7 cellular contexts compared by ENCODE assay signal in the genomic region with DNA sequence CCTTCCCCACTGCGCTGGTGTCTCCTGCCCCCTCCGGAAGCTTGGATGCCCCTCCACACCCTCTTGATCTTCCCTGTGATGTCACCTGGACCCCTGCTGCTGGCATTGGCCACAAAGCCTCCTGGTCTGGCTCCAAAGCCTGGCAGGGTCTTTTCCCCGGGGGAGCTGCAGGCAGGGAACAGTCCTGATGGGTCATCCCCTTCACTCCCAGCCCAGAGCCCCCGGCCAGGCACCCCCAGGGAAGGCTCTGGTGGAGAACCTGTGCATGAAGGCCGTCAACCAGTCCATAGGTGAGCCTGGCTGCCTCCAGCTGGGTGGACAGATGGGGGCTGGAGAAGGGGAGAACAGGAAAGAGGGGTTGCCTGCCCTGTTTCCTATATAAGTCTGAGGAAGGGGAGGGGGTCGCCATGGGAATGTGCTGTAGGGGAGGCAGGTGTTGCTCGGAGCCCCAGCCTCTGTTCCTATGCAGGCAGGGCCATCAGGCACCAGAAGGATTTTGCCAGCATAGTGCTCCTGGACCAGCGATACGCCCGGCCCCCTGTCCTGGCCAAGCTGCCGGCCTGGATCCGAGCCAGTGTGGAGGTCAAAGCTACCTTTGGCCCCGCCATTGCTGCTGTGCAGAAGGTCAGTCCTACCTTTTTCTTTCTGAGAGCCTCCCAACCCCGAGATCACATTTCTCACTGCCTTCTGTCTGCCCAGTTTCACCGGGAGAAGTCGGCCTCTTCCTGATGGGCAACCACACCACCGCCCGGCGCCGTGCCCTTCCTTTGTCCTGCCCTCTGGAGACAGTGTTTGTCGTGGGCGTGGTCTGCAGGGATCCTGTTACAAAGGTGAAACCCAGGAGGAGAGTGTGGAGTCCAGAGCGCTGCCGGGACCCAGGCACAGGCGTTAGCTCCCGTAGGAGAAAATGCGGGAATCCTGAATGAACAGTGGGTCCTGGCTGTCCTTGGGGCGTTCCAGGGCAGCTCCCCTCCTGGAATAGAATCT.
DNase-seq lines count a peak whose midpoint lies in the region; ATAC-seq and TF ChIP-seq lines count a peak whose summit lies in the region.
"Not testable (repeated sequence)": the region's sequence is repeated elsewhere in the genome, so short reads cannot be mapped to it uniquely, and the experiment has no call there.

No MANE protein-coding gene starts in this region.

- WGBS in body of pancreas, 2 donors = 81 to 84% methylated on average over 12 of the region's 28 CpGs
- WGBS in transverse colon (ENCODE audit: low coverage in 1 of 2), 2 donors = 69% methylated on average over 13 of the region's 28 CpGs; no CpG with 5 or more reads in 1 of the 2 donors

- peak overlapping the region; percentile 60 for H3K27ac ChIP-seq in C4-2B
- H3K27ac ChIP-seq in RWPE2 (ENCODE audit: poor library complexity, severe bottlenecking); body of pancreas: not testable (repeated sequence)
- H3K27ac ChIP-seq in transverse colon = peak overlapping the region; percentile 33 to 68 (median 49)

- not testable (repeated sequence) for TF ChIP-seq EP300 in transverse colon (IDR thresholded peaks at IDR 0.05; ENCODE audit: low read depth)

- H3K9me3 ChIP-seq in RWPE2 (ENCODE audit: severe bottlenecking); body of pancreas; mucosa of descending colon; transverse colon: not testable (repeated sequence)

- intact Hi-C loops in body of pancreas (cut with DNase I); mucosa of descending colon (cut with DNase I, micrococcal nuclease); posterior vena cava (cut with DNase I); transverse colon (cut with DNase I; ENCODE audit: low total_unique reads): not testable (repeated sequence)

- not testable (repeated sequence) for H3K36me3 ChIP-seq in RWPE2 (ENCODE audit: low read depth); body of pancreas (replicated peaks in 1 of 2; ENCODE audit: insufficient read depth in 1 of 2, low read depth in 2 of 2); mucosa of descending colon (ENCODE audit: low read depth); transverse colon

- TF ChIP-seq POLR2A in body of pancreas (IDR thresholded peaks at IDR 0.05); transverse colon (IDR thresholded peaks at IDR 0.05): not testable (repeated sequence)

- TF ChIP-seq CTCF in C4-2B (conservative IDR thresholded peaks at IDR 0.05); RWPE2 (IDR thresholded peaks at IDR 0.05; ENCODE audit: poor library complexity, severe bottlenecking); body of pancreas (IDR thresholded peaks at IDR 0.05); mucosa of descending colon (IDR thresholded peaks at IDR 0.05); transverse colon (IDR thresholded peaks at IDR 0.05): not testable (repeated sequence)

- H3K4me3 ChIP-seq in RWPE2 (ENCODE audit: severe bottlenecking); body of pancreas; mucosa of descending colon; transverse colon: not testable (repeated sequence)

- in situ Hi-C loops in transverse colon (cut with MboI; ENCODE audit: low pct_ligation_motif_present in 1 of 4, low pct_unique_long_range_greater_than_20kb in 1 of 4, low sequenced_read_pairs in 3 of 4) = not testable (repeated sequence)

- ATAC-seq in RWPE2 (ENCODE audit: low read depth) = 0 out of 3 replicates have a peak, but pooled peaks have one; percentile 25
- ATAC-seq in body of pancreas = peak; percentile 56
- peak; percentile 95 for ATAC-seq in left lobe of liver
- peak; percentile 95 for ATAC-seq in mucosa of descending colon

- DNase-seq in RWPE2 (ENCODE audit: low spot score); transverse colon: not testable (repeated sequence)
- DNase-seq in body of pancreas = peak in 1 of 4 donors; percentile 42
- peak; percentile 75 for DNase-seq in left lobe of liver (ENCODE audit: low spot score)
- peak in 2 of 3 donors; percentile 19 to 59 for DNase-seq in mucosa of descending colon
- DNase-seq in posterior vena cava (ENCODE audit: low spot score) = peak; percentile 55

- H3K27me3 ChIP-seq in RWPE2 (ENCODE audit: insufficient read depth, poor library complexity, severe bottlenecking); body of pancreas; transverse colon: not testable (repeated sequence)

- H3K4me1 ChIP-seq in RWPE2 (ENCODE audit: insufficient read depth, poor library complexity, severe bottlenecking); body of pancreas; mucosa of descending colon (ENCODE audit: low read depth); transverse colon: not testable (repeated sequence)

Comparison
In these comparisons a context has a peak if more than half of its experiments do, and no peak if none do; other contexts are left out.
1. ATAC-seq: peak in every context shown above with its lines; median percentile 95 in left lobe of liver; 95 in mucosa of descending colon; 56 in body of pancreas; 25 in RWPE2.